In genomic region chr3:117609330-117609729, GRCh38 we compare ENCODE assay signal across 28 cellular contexts.
"Had no signal": no experiment of that assay in that cellular context is flagged by ENCODE, and none has a peak within 500 bp of the region (broad histone marks: within the 10 kb centered on the region; RNA-seq: fewer than 3 reads in every experiment).

No MANE protein-coding gene starts in this region.

- DNase-seq: immature natural killer cell; kidney; left colon; left lung; lower lobe of right lung; mammary epithelial cell; mesenchymal stem cell; naive thymus-derived CD8-positive, alpha-beta T cell; nucleus accumbens; pancreas; posterior cingulate gyrus; retina; right cardiac atrium; sigmoid colon; small intestine; spleen; stimulated activated CD4-positive, alpha-beta T cell treated with anti-CD3 and anti-CD28 coated beads, Interleukin-4, amount 100 ng/mL, for 24 hours; stimulated activated naive CD4-positive, alpha-beta T cell; thyroid gland; transverse colon; upper lobe of left lung had no signal

- H3K27ac ChIP-seq: left lung, lower lobe of right lung, pancreas, sigmoid colon, thyroid gland, transverse colon, upper lobe of left lung, vagina had no signal

- H3K4me1 ChIP-seq: left lung, lower lobe of right lung, pancreas, prostate gland, sigmoid colon, spleen, thyroid gland, transverse colon, upper lobe of left lung, vagina had no signal

- H3K27me3 ChIP-seq: left lung, pancreas, sigmoid colon, spleen, thyroid gland, transverse colon, upper lobe of left lung, vagina had no signal

- H3K36me3 Mint-ChIP-seq: immature natural killer cell; naive thymus-derived CD8-positive, alpha-beta T cell; stimulated activated effector memory CD8-positive, alpha-beta T cell treated with anti-CD3 and anti-CD28 coated beads, Interleukin-12 subunit alpha, Interleukin-12 subunit beta, amount 100 ng/mL, for 72 hours had no signal

- ATAC-seq: left colon; naive thymus-derived CD8-positive, alpha-beta T cell; pancreas; stimulated activated effector memory CD8-positive, alpha-beta T cell treated with anti-CD3 and anti-CD28 coated beads, Interleukin-12 subunit alpha, Interleukin-12 subunit beta, amount 100 ng/mL, for 72 hours had no signal

- H3K4me3 Mint-ChIP-seq: immature natural killer cell; naive thymus-derived CD8-positive, alpha-beta T cell; nephron; neural crest cell; stimulated activated effector memory CD8-positive, alpha-beta T cell treated with anti-CD3 and anti-CD28 coated beads, Interleukin-12 subunit alpha, Interleukin-12 subunit beta, amount 100 ng/mL, for 72 hours; stimulated activated naive CD8-positive, alpha-beta T cell treated with anti-CD3 and anti-CD28 coated beads, Interleukin-15, Interleukin-2, amounts not matched to agents 100 ng/mL and 50 ng/mL, for 24 hours had no signal

- H3K36me3 ChIP-seq: left lung, lower lobe of right lung, pancreas, prostate gland, sigmoid colon, spleen, thyroid gland, transverse colon, upper lobe of left lung, vagina had no signal

- H3K4me1 Mint-ChIP-seq: immature natural killer cell; naive thymus-derived CD8-positive, alpha-beta T cell; neural crest cell; stimulated activated effector memory CD8-positive, alpha-beta T cell treated with anti-CD3 and anti-CD28 coated beads, Interleukin-12 subunit alpha, Interleukin-12 subunit beta, amount 100 ng/mL, for 72 hours had no signal

- FAIRE-seq: islet of Langerhans, kidney, pancreas, small intestine had no signal

- H3K27me3 Mint-ChIP-seq: stimulated activated naive CD8-positive, alpha-beta T cell treated with anti-CD3 and anti-CD28 coated beads, Interleukin-15, Interleukin-2, amounts not matched to agents 100 ng/mL and 50 ng/mL, for 24 hours had no signal

- H3K4me3 ChIP-seq: left lung, lower lobe of right lung, pancreas, prostate gland, sigmoid colon, spleen, thyroid gland, transverse colon, upper lobe of left lung, vagina had no signal

- H3K9me3 ChIP-seq: left lung, lower lobe of right lung, pancreas, prostate gland, sigmoid colon, thyroid gland, transverse colon, upper lobe of left lung, vagina had no signal

- H3K27ac Mint-ChIP-seq: immature natural killer cell; naive thymus-derived CD8-positive, alpha-beta T cell; stimulated activated effector memory CD8-positive, alpha-beta T cell treated with anti-CD3 and anti-CD28 coated beads, Interleukin-12 subunit alpha, Interleukin-12 subunit beta, amount 100 ng/mL, for 72 hours; stimulated activated naive CD8-positive, alpha-beta T cell treated with anti-CD3 and anti-CD28 coated beads, Interleukin-15, Interleukin-2, amounts not matched to agents 100 ng/mL and 50 ng/mL, for 24 hours had no signal
